In the genomic region with DNA sequence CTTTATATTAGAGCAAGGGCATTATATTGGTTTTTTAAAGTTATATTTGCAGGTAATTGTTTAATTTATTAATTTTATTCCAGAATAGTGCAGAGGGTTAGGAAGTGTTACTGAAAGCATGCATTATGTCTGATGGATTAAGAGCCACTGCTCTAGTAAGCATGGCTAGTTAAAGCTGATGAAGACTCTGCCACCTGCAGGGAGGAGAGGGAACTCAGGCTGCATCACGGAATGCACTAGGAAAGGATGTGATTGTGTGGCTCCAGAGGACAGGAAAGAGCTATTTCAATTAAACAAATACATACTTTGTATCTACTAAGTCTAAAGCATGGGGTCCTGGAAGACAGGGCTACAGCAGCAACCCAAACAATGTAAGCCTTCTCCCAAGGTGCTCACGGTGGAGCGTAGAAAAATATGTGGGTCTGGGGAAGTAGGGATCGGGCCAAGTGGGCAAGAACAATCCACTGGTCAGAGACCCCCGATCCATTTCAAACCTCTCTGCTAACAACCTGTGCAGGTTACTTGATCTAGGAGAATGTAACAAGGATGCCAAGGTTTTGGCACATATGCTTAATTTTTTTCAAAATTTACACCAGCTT, we compare ENCODE assay signal across 8 cellular contexts. TPM values are rescaled to one million over a fixed set of nuclear protein-coding genes. Genes with fewer than 3 reads are reported as not detected.
DNase-seq lines count a peak whose midpoint lies in the region; ATAC-seq and TF ChIP-seq lines count a peak whose summit lies in the region.

No MANE protein-coding gene starts in this region.

- CTCF ChIA-PET in CD4-positive, alpha-beta memory T cell (lab: Charles Lee; ENCODE audit: partially characterized antibody) = no interaction called here

- H3K9me3 ChIP-seq in SU-DHL-6 (ENCODE audit: insufficient read depth, low read length) = no peaks in the 10 kb centered on the region
- no peaks in the 10 kb centered on the region for H3K9me3 ChIP-seq in CD4-positive, alpha-beta memory T cell (ENCODE audit: control insufficient read depth in 1 of 2, low read length in 2 of 2)

- H3K9me3 Mint-ChIP-seq in activated T-helper 17 cell treated with anti-CD3 and anti-CD28 coated beads, Interleukin-2, amount 50 U/mL, for 72 hours = peaks cover 14% of the 10 kb centered on the region
- H3K9me3 Mint-ChIP-seq in CD4-positive, alpha-beta memory T cell = peaks cover 2 to 28% (median 16%) of the 10 kb centered on the region in 8 donors

- H3K4me1 Mint-ChIP-seq in activated T-helper 17 cell treated with anti-CD3 and anti-CD28 coated beads, Interleukin-2, amount 50 U/mL, for 72 hours = no peaks in the 10 kb centered on the region
- H3K4me1 Mint-ChIP-seq in CD4-positive, alpha-beta memory T cell = no peaks in the 10 kb centered on the region

- H4K20me1 ChIP-seq in SU-DHL-6 (ENCODE audit: low read depth, low read length) = no peaks in the 10 kb centered on the region

- POLR2A ChIA-PET in CD4-positive, alpha-beta memory T cell (lab: Charles Lee; ENCODE audit: partially characterized antibody) = no interaction called here

- H3K36me3 Mint-ChIP-seq in activated T-helper 17 cell treated with anti-CD3 and anti-CD28 coated beads, Interleukin-2, amount 50 U/mL, for 72 hours (ENCODE audit: low read depth) = no peaks in the 10 kb centered on the region
- no peaks in the 10 kb centered on the region for H3K36me3 Mint-ChIP-seq in CD4-positive, alpha-beta memory T cell

- ATAC-seq in activated T-helper 17 cell treated with anti-CD3 and anti-CD28 coated beads, Interleukin-2, amount 50 U/mL, for 72 hours (replicated peaks) = no peak
- ATAC-seq in HG02973 (IDR thresholded peaks at IDR 0.05; ENCODE audit: unreplicated experiment) = no peak

- H3K4me3 ChIP-seq in SU-DHL-6 (ENCODE audit: insufficient read depth, low read length, poor library complexity, severe bottlenecking) = no peak overlapping the region
- no peak overlapping the region for H3K4me3 ChIP-seq in CD4-positive, alpha-beta memory T cell (ENCODE audit: low read length in 2 of 2)

- H3F3A ChIP-seq in SU-DHL-6 (ENCODE audit: insufficient read depth) = no peaks in the 10 kb centered on the region

- peaks cover 34% of the 10 kb centered on the region for H3K27me3 Mint-ChIP-seq in activated T-helper 17 cell treated with anti-CD3 and anti-CD28 coated beads, Interleukin-2, amount 50 U/mL, for 72 hours
- H3K27me3 Mint-ChIP-seq in CD4-positive, alpha-beta memory T cell = peaks cover 2 to 4% of the 10 kb centered on the region in 2 donors

- H3K4me2 ChIP-seq in SU-DHL-6 (ENCODE audit: low read depth, low read length, poor library complexity, severe bottlenecking) = no peak overlapping the region

- H3K27ac Mint-ChIP-seq in activated T-helper 17 cell treated with anti-CD3 and anti-CD28 coated beads, Interleukin-2, amount 50 U/mL, for 72 hours = no peak overlapping the region
- no peak overlapping the region for H3K27ac Mint-ChIP-seq in CD4-positive, alpha-beta memory T cell

- no peak overlapping the region for H3K4me3 Mint-ChIP-seq in activated T-helper 17 cell treated with anti-CD3 and anti-CD28 coated beads, Interleukin-2, amount 50 U/mL, for 72 hours
- H3K4me3 Mint-ChIP-seq in CD4-positive, alpha-beta memory T cell = no peak overlapping the region

- H3K9me2 ChIP-seq in SU-DHL-6 (replicated peaks; ENCODE audit: insufficient read depth, low read length) = no peaks in the 10 kb centered on the region

- no peaks in the 10 kb centered on the region for H3K36me3 ChIP-seq in SU-DHL-6 (ENCODE audit: low read length)
- no peaks in the 10 kb centered on the region for H3K36me3 ChIP-seq in CD4-positive, alpha-beta memory T cell (ENCODE audit: insufficient read depth, low read length)

- no peak overlapping the region for H3K9ac ChIP-seq in SU-DHL-6 (ENCODE audit: low read length)

- no peak overlapping the region for H2AFZ ChIP-seq in SU-DHL-6 (ENCODE audit: low read depth, low read length, severe bottlenecking)

- H3K4me1 ChIP-seq in CD4-positive, alpha-beta memory T cell (ENCODE audit: insufficient read depth, low read length) = no peaks in the 10 kb centered on the region

- H3K79me2 ChIP-seq in SU-DHL-6 (ENCODE audit: insufficient read depth, low read length) = no peaks in the 10 kb centered on the region

- DNase-seq in GDM1 (lab: John Stamatoyannopoulos, UW) (peak; percentile 49), HK-2 (ENCODE audit: unreplicated experiment) (peak; percentile 24), head of caudate nucleus (peak in 30 of 42 donors; percentile 9 to 64 (median 36)), stromal cell of bone marrow (ENCODE audit: low read depth) (peak; percentile 36)
- DNase-seq in CD4-positive, alpha-beta memory T cell = no peak

- H3K27me3 ChIP-seq in SU-DHL-6 (ENCODE audit: low read length) = no peaks in the 10 kb centered on the region
- no peaks in the 10 kb centered on the region for H3K27me3 ChIP-seq in CD4-positive, alpha-beta memory T cell (ENCODE audit: insufficient read depth, low read length)

- TF ChIP-seq CTCF in SU-DHL-6 (IDR thresholded peaks at IDR 0.05; ENCODE audit: insufficient read depth, low read length, poor library complexity, severe bottlenecking) = peak; percentile 27

- intact Hi-C loops in head of caudate nucleus (cut with DNase I) = no loop called here
- intact Hi-C loops in CD4-positive, alpha-beta memory T cell (cut with micrococcal nuclease) = no loop called here

- H3K27ac ChIP-seq in SU-DHL-6 (ENCODE audit: low read depth, low read length) = no peak overlapping the region
- H3K27ac ChIP-seq in CD4-positive, alpha-beta memory T cell (ENCODE audit: low read depth, low read length) = no peak overlapping the region

RNA-seq across cellular contexts. Expression of a gene that starts 15.3 kb away (rescaled TPM):
- total RNA-seq in activated T-helper 17 cell treated with anti-CD3 and anti-CD28 coated beads, Interleukin-2, amount 50 U/mL, for 72 hours = not detected
- total RNA-seq in CD4-positive, alpha-beta memory T cell = not detected
- polyA plus RNA-seq in CD4-positive, alpha-beta memory T cell = not detected

RNA-seq across cellular contexts. Expression of a gene that starts 48.3 kb away (rescaled TPM):
- total RNA-seq in activated T-helper 17 cell treated with anti-CD3 and anti-CD28 coated beads, Interleukin-2, amount 50 U/mL, for 72 hours = under 1 TPM in 1 of 2 donors, not detected in 1; 0.80 TPM
- not detected for total RNA-seq in CD4-positive, alpha-beta memory T cell
- polyA plus RNA-seq in CD4-positive, alpha-beta memory T cell = not detected

RNA-seq across cellular contexts. Expression of a gene that starts 52.9 kb away (rescaled TPM):
- total RNA-seq in activated T-helper 17 cell treated with anti-CD3 and anti-CD28 coated beads, Interleukin-2, amount 50 U/mL, for 72 hours = 10 to 100 TPM in 1 of 2 donors, 1 to 10 TPM in 1; 7.7 to 29.1 TPM
- 1 to 10 TPM; 2.1 to 3.1 TPM for total RNA-seq in CD4-positive, alpha-beta memory T cell
- polyA plus RNA-seq in CD4-positive, alpha-beta memory T cell = 1 to 10 TPM; 1.7 to 2.2 TPM

Comparison
In these comparisons a context has a peak if more than half of its experiments do, and no peak if none do; other contexts are left out.
1. DNase-seq: peak in GDM1 (single experiment), HK-2 (single experiment), head of caudate nucleus (30 of 42) and stromal cell of bone marrow (single experiment); none in CD4-positive, alpha-beta memory T cell (0 of 5).